In the genomic region with DNA sequence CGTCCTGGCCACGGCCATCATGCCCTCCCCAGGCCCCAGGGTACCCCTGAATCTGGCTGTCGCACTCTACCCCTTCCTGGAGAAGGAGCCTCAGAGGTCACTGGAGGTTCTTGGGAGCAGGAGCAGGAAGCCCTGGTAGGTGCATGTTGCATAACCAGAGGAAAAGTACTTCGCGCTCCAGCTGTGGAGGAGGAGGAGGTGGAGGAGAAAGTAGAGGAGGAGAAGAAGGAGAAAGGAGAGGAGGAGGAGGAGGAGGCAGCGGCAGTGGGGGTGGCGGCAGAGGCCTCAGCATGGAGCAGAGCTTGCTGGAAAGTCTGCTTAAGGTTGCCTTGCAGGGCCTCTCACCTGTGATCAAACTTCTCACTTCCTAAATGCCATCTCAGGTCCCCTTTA, we compare ENCODE assay signal across 1 cellular context.
TF ChIP-seq lines count a peak whose summit lies in the region.

No MANE protein-coding gene starts in this region.

TF ChIP-seq in liver, 16 proteins besides CTCF, POLR2A, EP300 and RAD21 (continued from another document):
- TF ChIP-seq ZBTB33 (IDR thresholded peaks at IDR 0.05) (no peak), MAX (IDR thresholded peaks at IDR 0.05) (no peak), TAF1 (conservative IDR thresholded peaks at IDR 0.05) (no peak), NR2F2 (IDR thresholded peaks at IDR 0.05) (no peak), SP1 (IDR thresholded peaks at IDR 0.05) (no peak), GABPA (IDR thresholded peaks at IDR 0.05 in 1 of 2, conservative IDR thresholded peaks at IDR 0.05 in 1 of 2) (no peak), YY1 (IDR thresholded peaks at IDR 0.05) (no peak)
TF ChIP-seq in liver: peak in this region for 0.
